ENCODE assay signal across 36 cellular contexts in genomic region chr5:30469691-30470090, GRCh38.
"Had no signal": no experiment of that assay in that cellular context is flagged by ENCODE, and none has a peak within 500 bp of the region (broad histone marks: within the 10 kb centered on the region; RNA-seq: fewer than 3 reads in every experiment).

No MANE protein-coding gene starts in this region.

- DNase-seq: Karpas-422, Kasumi-1, MG63, MM.1S, MV-4-11, NCI-H1048, NCI-H1092, NCI-H1092 treated with DMSO at 0.1 percent for 48 hours, NCI-H1105, NCI-H1105 treated with DMSO at 0.1 percent for 48 hours, NCI-H1417, NCI-H1417 treated with DMSO at 0.1 percent for 48 hours, NCI-H1436, NCI-H1436 treated with DMSO at 0.1 percent for 48 hours, NCI-H146, NCI-H1694, NCI-H1694 treated with DMSO at 0.1 percent for 48 hours, NCI-H187, NCI-H187 treated with DMSO at 0.1 percent for 48 hours, NCI-H1930, NCI-H2029, NCI-H2029 treated with DMSO at 0.1 percent for 48 hours, NCI-H2081, NCI-H2081 treated with DMSO at 0.1 percent for 48 hours, NCI-H2107, NCI-H2171, NCI-H2171 treated with DMSO at 0.1 percent for 48 hours, NCI-H2227 treated with DMSO at 0.1 percent for 48 hours, NCI-H226, NCI-H345, NCI-H446, NCI-H446 treated with DMSO at 0.1 percent for 48 hours, NCI-H510A, NCI-H510A treated with DMSO at 0.1 percent for 48 hours, NCI-H524, NCI-H524 treated with DMSO at 0.1 percent for 48 hours had no signal

- H3K36me3 ChIP-seq: MG63 had no signal

- H3K4me3 ChIP-seq: MG63 had no signal

- H3K27me3 ChIP-seq: MG63 had no signal
